8 cellular contexts compared by ENCODE assay signal in genomic region chr11:60188466-60188865, GRCh38. TPM values are rescaled to one million over a fixed set of nuclear protein-coding genes. Genes with fewer than 3 reads are reported as not detected.
"Had no signal": no experiment of that assay in that cellular context is flagged by ENCODE, and none has a peak within 500 bp of the region (broad histone marks: within the 10 kb centered on the region; RNA-seq: fewer than 3 reads in every experiment).

No MANE protein-coding gene starts in this region.

RNA-seq across cellular contexts. Expression of gene MS4A6A, which starts 5.6 kb away (rescaled TPM):
- total RNA-seq: activated CD4-positive, alpha-beta memory T cell treated with anti-CD3 and anti-CD28 coated beads, Interleukin-2, amount 10 ng/mL, durations not matched to agents 7 days and 5 days; activated CD4-positive, alpha-beta T cell treated with anti-CD3 and anti-CD28 coated beads for 36 hours; activated CD8-positive, alpha-beta memory T cell treated with anti-CD3 and anti-CD28 coated beads for 36 hours; activated naive CD4-positive, alpha-beta T cell treated with anti-CD3 and anti-CD28 coated beads for 36 hours; activated T-helper 17 cell treated with anti-CD3 and anti-CD28 coated beads, Interleukin-2, amount 50 U/mL, for 72 hours; astrocyte; OCI-LY7; T-helper 1 cell treated with Interleukin-12 subunit alpha and Interleukin-12 subunit beta and Interleukin-4 antibody, amounts not matched to agents 30 ng/mL and 1 ng/mL, for 36 hours had no signal

RNA-seq across cellular contexts. Expression of gene MS4A4E, which starts 54.5 kb away (rescaled TPM):
- total RNA-seq: activated CD4-positive, alpha-beta memory T cell treated with anti-CD3 and anti-CD28 coated beads, Interleukin-2, amount 10 ng/mL, durations not matched to agents 7 days and 5 days; activated CD4-positive, alpha-beta T cell treated with anti-CD3 and anti-CD28 coated beads for 36 hours; activated CD8-positive, alpha-beta memory T cell treated with anti-CD3 and anti-CD28 coated beads for 36 hours; activated naive CD4-positive, alpha-beta T cell treated with anti-CD3 and anti-CD28 coated beads for 36 hours; activated T-helper 17 cell treated with anti-CD3 and anti-CD28 coated beads, Interleukin-2, amount 50 U/mL, for 72 hours; astrocyte; OCI-LY7; T-helper 1 cell treated with Interleukin-12 subunit alpha and Interleukin-12 subunit beta and Interleukin-4 antibody, amounts not matched to agents 30 ng/mL and 1 ng/mL, for 36 hours had no signal
